Comparison of ENCODE assay signal across 8 cellular contexts in genomic region chrX:48957827-48958634, GRCh38. TPM values are rescaled to one million over a fixed set of nuclear protein-coding genes. Genes with fewer than 3 reads are reported as not detected.
DNase-seq lines count a peak whose midpoint lies in the region; ATAC-seq and TF ChIP-seq lines count a peak whose summit lies in the region.

No MANE protein-coding gene starts in this region.

- DNase-seq in NCI-H1694 (lab: John Stamatoyannopoulos, UW): peak; percentile 93
- DNase-seq in amygdala (lab: John Stamatoyannopoulos, UW): peak; percentile 33 to 98 (median 90)
- peak; percentile 94 for DNase-seq in left ventricle myocardium inferior
- DNase-seq in progenitor cell of endocrine pancreas (ENCODE audit: low spot score, unreplicated experiment): peak; percentile 82
- DNase-seq in ureter (ENCODE audit: low spot score): peak; percentile 97

- H3K27ac ChIP-seq in left ventricle myocardium inferior (replicated peaks): peak overlapping the region; percentile 96

- ATAC-seq in GM18498 (IDR thresholded peaks at IDR 0.05; ENCODE audit: unreplicated experiment) (peak; percentile 88), HG02885 (IDR thresholded peaks at IDR 0.05; ENCODE audit: poor library complexity, unreplicated experiment) (peak; percentile 85)

- intact Hi-C loops in left ventricle myocardium inferior (cut with micrococcal nuclease): no loop called here

- peaks cover 46% of the 10 kb centered on the region for H3K4me1 ChIP-seq in left ventricle myocardium inferior

- no peaks in the 10 kb centered on the region for H3K9me3 Mint-ChIP-seq in T-helper 1 cell treated with Interleukin-12 subunit alpha and Interleukin-12 subunit beta and Interleukin-4 antibody, amounts not matched to agents 30 μg/mL and 1 μg/mL, for 36 hours
- peaks cover 18% of the 10 kb centered on the region for H3K9me3 Mint-ChIP-seq in progenitor cell of endocrine pancreas (ENCODE audit: low read depth)

- no peaks in the 10 kb centered on the region for H3K27me3 Mint-ChIP-seq in T-helper 1 cell treated with Interleukin-12 subunit alpha and Interleukin-12 subunit beta and Interleukin-4 antibody, amounts not matched to agents 30 μg/mL and 1 μg/mL, for 36 hours (ENCODE audit: low read depth)
- no peaks in the 10 kb centered on the region for H3K27me3 Mint-ChIP-seq in progenitor cell of endocrine pancreas

- H3K36me3 Mint-ChIP-seq in T-helper 1 cell treated with Interleukin-12 subunit alpha and Interleukin-12 subunit beta and Interleukin-4 antibody, amounts not matched to agents 30 μg/mL and 1 μg/mL, for 36 hours (ENCODE audit: low read depth): peaks cover 11% of the 10 kb centered on the region
- peaks cover 2% of the 10 kb centered on the region for H3K36me3 Mint-ChIP-seq in progenitor cell of endocrine pancreas (ENCODE audit: insufficient read depth)

- no peaks in the 10 kb centered on the region for H3K36me3 ChIP-seq in left ventricle myocardium inferior

- H3K4me3 Mint-ChIP-seq in T-helper 1 cell treated with Interleukin-12 subunit alpha and Interleukin-12 subunit beta and Interleukin-4 antibody, amounts not matched to agents 30 μg/mL and 1 μg/mL, for 36 hours: peak overlapping the region; percentile 99
- peak overlapping the region; percentile 100 for H3K4me3 Mint-ChIP-seq in progenitor cell of endocrine pancreas (ENCODE audit: low read depth)

- H3K4me3 ChIP-seq in left ventricle myocardium inferior: peak overlapping the region; percentile 76

- H3K4me1 Mint-ChIP-seq in T-helper 1 cell treated with Interleukin-12 subunit alpha and Interleukin-12 subunit beta and Interleukin-4 antibody, amounts not matched to agents 30 μg/mL and 1 μg/mL, for 36 hours (ENCODE audit: low read depth): peaks cover 29% of the 10 kb centered on the region
- H3K4me1 Mint-ChIP-seq in progenitor cell of endocrine pancreas (ENCODE audit: low read depth): peaks cover 10% of the 10 kb centered on the region

- peak overlapping the region; percentile 100 for H3K27ac Mint-ChIP-seq in T-helper 1 cell treated with Interleukin-12 subunit alpha and Interleukin-12 subunit beta and Interleukin-4 antibody, amounts not matched to agents 30 μg/mL and 1 μg/mL, for 36 hours
- H3K27ac Mint-ChIP-seq in progenitor cell of endocrine pancreas: peak overlapping the region; percentile 100

- H3K9me3 ChIP-seq in left ventricle myocardium inferior (replicated peaks): no peaks in the 10 kb centered on the region

- no peaks in the 10 kb centered on the region for H3K27me3 ChIP-seq in left ventricle myocardium inferior (ENCODE audit: low read depth)

- no peak for TF ChIP-seq CTCF in left ventricle myocardium inferior (IDR thresholded peaks at IDR 0.05; ENCODE audit: borderline replicate concordance)
- no peak for TF ChIP-seq CTCF in progenitor cell of endocrine pancreas (IDR thresholded peaks at IDR 0.05; ENCODE audit: unreplicated experiment)

RNA-seq across cellular contexts. Expression of gene OTUD5, which starts 0.6 kb away (rescaled TPM):
- total RNA-seq in left ventricle myocardium inferior (21.2 TPM), progenitor cell of endocrine pancreas (52.5 and 53.3 TPM in 2 replicates), ureter (53.8 TPM)

RNA-seq across cellular contexts. Expression of gene KCND1, which starts 13.6 kb away (rescaled TPM):
- total RNA-seq in left ventricle myocardium inferior: 0.30 TPM
- total RNA-seq in progenitor cell of endocrine pancreas: 8.0 and 8.2 TPM in 2 replicates
- 3.4 TPM for total RNA-seq in ureter

RNA-seq across cellular contexts. Expression of gene PIM2, which starts 39.2 kb away (rescaled TPM):
- total RNA-seq in left ventricle myocardium inferior: 3.3 TPM
- total RNA-seq in progenitor cell of endocrine pancreas: 9.9 and 10.4 TPM in 2 replicates
- total RNA-seq in ureter: 13.6 TPM

RNA-seq across cellular contexts. Expression of gene GRIPAP1, which starts 44.0 kb away (rescaled TPM):
- total RNA-seq in left ventricle myocardium inferior: 20.7 TPM
- total RNA-seq in progenitor cell of endocrine pancreas: 89.9 and 98.4 TPM in 2 replicates
- 56.8 TPM for total RNA-seq in ureter

RNA-seq across cellular contexts. Expression of gene SLC35A2, which starts 46.6 kb away (rescaled TPM):
- total RNA-seq in left ventricle myocardium inferior (10.4 TPM), progenitor cell of endocrine pancreas (33.9 and 34.9 TPM in 2 replicates), ureter (38.4 TPM)

Comparison
In these comparisons a context has a peak if more than half of its experiments do, and no peak if none do; other contexts are left out.
1. Peak in every context shown above with its lines: DNase-seq, ATAC-seq, H3K4me3 ChIP-seq and H3K27ac ChIP-seq.